ENCODE assay signal across 27 cellular contexts in the genomic region with DNA sequence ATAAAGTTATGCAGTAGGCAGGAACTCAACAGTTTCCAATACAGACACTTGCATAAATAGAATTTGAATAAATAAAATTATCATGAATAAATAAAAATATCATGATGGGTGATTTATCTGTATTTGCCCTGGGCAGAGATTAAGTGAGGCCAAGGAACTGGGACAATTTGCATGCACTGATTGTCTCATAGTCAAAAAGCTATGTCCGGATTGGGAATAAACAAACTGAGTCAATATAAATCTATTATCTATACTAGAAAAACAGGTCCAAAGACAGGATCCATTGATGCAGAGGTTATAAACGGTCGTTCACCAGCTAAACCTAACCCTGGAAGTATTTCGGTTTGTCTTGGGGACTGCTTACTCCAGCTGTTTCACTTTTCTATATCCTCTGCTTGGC.
"Had no signal": no experiment of that assay in that cellular context is flagged by ENCODE, and none has a peak within 500 bp of the region (broad histone marks: within the 10 kb centered on the region; RNA-seq: fewer than 3 reads in every experiment).

No MANE protein-coding gene starts in this region.

- DNase-seq: naive thymus-derived CD8-positive, alpha-beta T cell; nephron progenitor cell; nucleus accumbens; pancreas; right cardiac atrium; right lobe of liver; sigmoid colon; small intestine; stimulated activated CD4-positive, alpha-beta T cell treated with anti-CD3 and anti-CD28 coated beads, Interleukin-15, amount 100 ng/mL, for 24 hours; stimulated activated CD4-positive, alpha-beta T cell treated with anti-CD3 and anti-CD28 coated beads, Interleukin-2, amount 100 ng/mL, for 24 hours; stimulated activated CD4-positive, alpha-beta T cell treated with anti-CD3 and anti-CD28 coated beads, Interleukin-2, amount 100 ng/mL, for 48 hours; stimulated activated CD4-positive, alpha-beta T cell treated with anti-CD3 and anti-CD28 coated beads, Interleukin-4, amount 100 ng/mL, for 24 hours; stimulated activated naive B cell treated with anti-CD40 and anti-IgM and Interleukin-4, amounts not matched to agents 10 μg/mL and 1 μg/mL and 100 μg/mL, for 72 hours; stimulated activated naive CD4-positive, alpha-beta T cell treated with Interleukin-2 at 50 U/mL for 16 hours; stomach; thyroid gland; trophoblast cell; upper lobe of left lung had no signal

- H3K4me3 Mint-ChIP-seq: naive thymus-derived CD8-positive, alpha-beta T cell; natural killer cell treated with Interleukin-12 subunit alpha and Interleukin-12 subunit beta and Interleukin-15 and Interleukin-18, amount 100 ng/mL, for 72 hours; nephron progenitor cell; neural crest cell; stimulated activated effector memory CD8-positive, alpha-beta T cell treated with anti-CD3 and anti-CD28 coated beads, Interleukin-12 subunit alpha, Interleukin-12 subunit beta, amount 100 ng/mL, for 72 hours; stimulated activated naive B cell treated with anti-CD40 and anti-IgM and Interleukin-4, amounts not matched to agents 10 μg/mL and 1 μg/mL and 100 μg/mL, for 72 hours; stimulated activated naive CD8-positive, alpha-beta T cell treated with anti-CD3 and anti-CD28 coated beads, Interleukin-15, Interleukin-2, amounts not matched to agents 100 ng/mL and 50 ng/mL, for 24 hours had no signal

- H3K27ac ChIP-seq: neutrophil, pancreas, prostate gland, right lobe of liver, sigmoid colon, stomach, thoracic aorta, thyroid gland, tibial nerve, upper lobe of left lung, vagina had no signal

- H3K9me3 Mint-ChIP-seq: naive thymus-derived CD8-positive, alpha-beta T cell; natural killer cell treated with Interleukin-12 subunit alpha and Interleukin-12 subunit beta and Interleukin-15 and Interleukin-18, amount 100 ng/mL, for 72 hours; nephron progenitor cell; neural crest cell; stimulated activated effector memory CD8-positive, alpha-beta T cell treated with anti-CD3 and anti-CD28 coated beads, Interleukin-12 subunit alpha, Interleukin-12 subunit beta, amount 100 ng/mL, for 72 hours; stimulated activated naive B cell treated with anti-CD40 and anti-IgM and Interleukin-4, amounts not matched to agents 10 μg/mL and 1 μg/mL and 100 μg/mL, for 72 hours; stimulated activated naive CD8-positive, alpha-beta T cell treated with anti-CD3 and anti-CD28 coated beads, Interleukin-15, Interleukin-2, amounts not matched to agents 100 ng/mL and 50 ng/mL, for 24 hours had no signal

- H3K27ac Mint-ChIP-seq: natural killer cell treated with Interleukin-12 subunit alpha and Interleukin-12 subunit beta and Interleukin-15 and Interleukin-18, amount 100 ng/mL, for 72 hours; nephron progenitor cell; stimulated activated effector memory CD8-positive, alpha-beta T cell treated with anti-CD3 and anti-CD28 coated beads, Interleukin-12 subunit alpha, Interleukin-12 subunit beta, amount 100 ng/mL, for 72 hours; stimulated activated naive B cell treated with anti-CD40 and anti-IgM and Interleukin-4, amounts not matched to agents 10 μg/mL and 1 μg/mL and 100 μg/mL, for 72 hours had no signal

- H3K27me3 Mint-ChIP-seq: naive thymus-derived CD8-positive, alpha-beta T cell; natural killer cell treated with Interleukin-12 subunit alpha and Interleukin-12 subunit beta and Interleukin-15 and Interleukin-18, amount 100 ng/mL, for 72 hours; stimulated activated naive B cell treated with anti-CD40 and anti-IgM and Interleukin-4, amounts not matched to agents 10 μg/mL and 1 μg/mL and 100 μg/mL, for 72 hours; stimulated activated naive CD8-positive, alpha-beta T cell treated with anti-CD3 and anti-CD28 coated beads, Interleukin-15, Interleukin-2, amounts not matched to agents 100 ng/mL and 50 ng/mL, for 24 hours had no signal

- ATAC-seq: naive thymus-derived CD8-positive, alpha-beta T cell; pancreas; right cardiac atrium; right lobe of liver; stimulated activated effector memory CD8-positive, alpha-beta T cell treated with anti-CD3 and anti-CD28 coated beads, Interleukin-12 subunit alpha, Interleukin-12 subunit beta, amount 100 ng/mL, for 72 hours; stimulated activated naive B cell treated with anti-CD40 and anti-IgM and Interleukin-4, amounts not matched to agents 10 μg/mL and 1 μg/mL and 100 μg/mL, for 72 hours had no signal
